ENCODE assay signal across 1 cellular context in the genomic region with DNA sequence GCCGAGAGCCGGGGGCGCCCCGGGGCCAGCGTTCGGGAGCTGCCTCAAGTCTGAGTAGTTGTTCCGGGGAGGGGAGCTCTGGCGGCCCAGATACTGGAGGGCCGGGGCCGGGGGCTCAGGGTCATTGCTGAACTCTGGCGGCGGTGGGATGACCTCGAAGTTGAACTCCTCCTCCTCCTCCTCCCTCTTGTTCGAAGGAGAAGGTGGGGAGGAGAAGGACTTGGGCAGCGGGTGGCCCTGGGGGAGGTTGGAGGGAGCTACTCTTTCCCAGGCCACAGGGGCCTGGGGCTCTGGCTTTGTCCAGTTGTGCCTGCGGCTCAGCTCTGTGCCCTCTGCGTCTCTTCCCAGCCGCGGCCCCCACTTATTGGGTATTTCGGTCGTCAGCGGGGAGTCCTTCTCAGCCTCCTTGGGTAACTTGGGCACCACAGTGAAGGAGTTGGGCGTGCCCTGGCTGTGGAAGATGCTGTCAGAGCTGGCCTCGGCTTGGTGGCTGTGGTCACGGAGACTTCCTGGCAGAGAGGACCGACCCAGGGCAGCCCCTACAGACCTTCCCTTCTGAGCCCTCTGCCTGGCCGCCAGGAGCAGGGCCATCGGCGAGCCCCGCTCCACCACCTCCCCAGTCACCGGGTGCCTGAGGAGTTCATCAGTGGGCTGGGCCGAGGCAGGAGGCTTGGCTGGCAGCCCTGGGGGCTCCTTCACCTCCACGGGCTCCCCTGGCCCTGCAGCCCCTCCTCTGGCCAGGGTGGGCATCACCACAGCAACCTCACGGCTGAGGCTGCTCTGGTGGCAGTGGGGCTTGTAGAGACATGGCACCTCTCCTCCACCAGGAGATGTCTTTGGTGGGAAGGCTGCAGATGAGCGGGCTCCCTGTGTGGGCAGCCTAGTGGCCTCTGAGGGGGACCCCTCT.
TF ChIP-seq lines count a peak whose summit lies in the region.

No MANE protein-coding gene starts in this region.

TF ChIP-seq in H1, 55 proteins besides CTCF, POLR2A, EP300 and RAD21 (continued from another document):
- TF ChIP-seq, protein P1, sequence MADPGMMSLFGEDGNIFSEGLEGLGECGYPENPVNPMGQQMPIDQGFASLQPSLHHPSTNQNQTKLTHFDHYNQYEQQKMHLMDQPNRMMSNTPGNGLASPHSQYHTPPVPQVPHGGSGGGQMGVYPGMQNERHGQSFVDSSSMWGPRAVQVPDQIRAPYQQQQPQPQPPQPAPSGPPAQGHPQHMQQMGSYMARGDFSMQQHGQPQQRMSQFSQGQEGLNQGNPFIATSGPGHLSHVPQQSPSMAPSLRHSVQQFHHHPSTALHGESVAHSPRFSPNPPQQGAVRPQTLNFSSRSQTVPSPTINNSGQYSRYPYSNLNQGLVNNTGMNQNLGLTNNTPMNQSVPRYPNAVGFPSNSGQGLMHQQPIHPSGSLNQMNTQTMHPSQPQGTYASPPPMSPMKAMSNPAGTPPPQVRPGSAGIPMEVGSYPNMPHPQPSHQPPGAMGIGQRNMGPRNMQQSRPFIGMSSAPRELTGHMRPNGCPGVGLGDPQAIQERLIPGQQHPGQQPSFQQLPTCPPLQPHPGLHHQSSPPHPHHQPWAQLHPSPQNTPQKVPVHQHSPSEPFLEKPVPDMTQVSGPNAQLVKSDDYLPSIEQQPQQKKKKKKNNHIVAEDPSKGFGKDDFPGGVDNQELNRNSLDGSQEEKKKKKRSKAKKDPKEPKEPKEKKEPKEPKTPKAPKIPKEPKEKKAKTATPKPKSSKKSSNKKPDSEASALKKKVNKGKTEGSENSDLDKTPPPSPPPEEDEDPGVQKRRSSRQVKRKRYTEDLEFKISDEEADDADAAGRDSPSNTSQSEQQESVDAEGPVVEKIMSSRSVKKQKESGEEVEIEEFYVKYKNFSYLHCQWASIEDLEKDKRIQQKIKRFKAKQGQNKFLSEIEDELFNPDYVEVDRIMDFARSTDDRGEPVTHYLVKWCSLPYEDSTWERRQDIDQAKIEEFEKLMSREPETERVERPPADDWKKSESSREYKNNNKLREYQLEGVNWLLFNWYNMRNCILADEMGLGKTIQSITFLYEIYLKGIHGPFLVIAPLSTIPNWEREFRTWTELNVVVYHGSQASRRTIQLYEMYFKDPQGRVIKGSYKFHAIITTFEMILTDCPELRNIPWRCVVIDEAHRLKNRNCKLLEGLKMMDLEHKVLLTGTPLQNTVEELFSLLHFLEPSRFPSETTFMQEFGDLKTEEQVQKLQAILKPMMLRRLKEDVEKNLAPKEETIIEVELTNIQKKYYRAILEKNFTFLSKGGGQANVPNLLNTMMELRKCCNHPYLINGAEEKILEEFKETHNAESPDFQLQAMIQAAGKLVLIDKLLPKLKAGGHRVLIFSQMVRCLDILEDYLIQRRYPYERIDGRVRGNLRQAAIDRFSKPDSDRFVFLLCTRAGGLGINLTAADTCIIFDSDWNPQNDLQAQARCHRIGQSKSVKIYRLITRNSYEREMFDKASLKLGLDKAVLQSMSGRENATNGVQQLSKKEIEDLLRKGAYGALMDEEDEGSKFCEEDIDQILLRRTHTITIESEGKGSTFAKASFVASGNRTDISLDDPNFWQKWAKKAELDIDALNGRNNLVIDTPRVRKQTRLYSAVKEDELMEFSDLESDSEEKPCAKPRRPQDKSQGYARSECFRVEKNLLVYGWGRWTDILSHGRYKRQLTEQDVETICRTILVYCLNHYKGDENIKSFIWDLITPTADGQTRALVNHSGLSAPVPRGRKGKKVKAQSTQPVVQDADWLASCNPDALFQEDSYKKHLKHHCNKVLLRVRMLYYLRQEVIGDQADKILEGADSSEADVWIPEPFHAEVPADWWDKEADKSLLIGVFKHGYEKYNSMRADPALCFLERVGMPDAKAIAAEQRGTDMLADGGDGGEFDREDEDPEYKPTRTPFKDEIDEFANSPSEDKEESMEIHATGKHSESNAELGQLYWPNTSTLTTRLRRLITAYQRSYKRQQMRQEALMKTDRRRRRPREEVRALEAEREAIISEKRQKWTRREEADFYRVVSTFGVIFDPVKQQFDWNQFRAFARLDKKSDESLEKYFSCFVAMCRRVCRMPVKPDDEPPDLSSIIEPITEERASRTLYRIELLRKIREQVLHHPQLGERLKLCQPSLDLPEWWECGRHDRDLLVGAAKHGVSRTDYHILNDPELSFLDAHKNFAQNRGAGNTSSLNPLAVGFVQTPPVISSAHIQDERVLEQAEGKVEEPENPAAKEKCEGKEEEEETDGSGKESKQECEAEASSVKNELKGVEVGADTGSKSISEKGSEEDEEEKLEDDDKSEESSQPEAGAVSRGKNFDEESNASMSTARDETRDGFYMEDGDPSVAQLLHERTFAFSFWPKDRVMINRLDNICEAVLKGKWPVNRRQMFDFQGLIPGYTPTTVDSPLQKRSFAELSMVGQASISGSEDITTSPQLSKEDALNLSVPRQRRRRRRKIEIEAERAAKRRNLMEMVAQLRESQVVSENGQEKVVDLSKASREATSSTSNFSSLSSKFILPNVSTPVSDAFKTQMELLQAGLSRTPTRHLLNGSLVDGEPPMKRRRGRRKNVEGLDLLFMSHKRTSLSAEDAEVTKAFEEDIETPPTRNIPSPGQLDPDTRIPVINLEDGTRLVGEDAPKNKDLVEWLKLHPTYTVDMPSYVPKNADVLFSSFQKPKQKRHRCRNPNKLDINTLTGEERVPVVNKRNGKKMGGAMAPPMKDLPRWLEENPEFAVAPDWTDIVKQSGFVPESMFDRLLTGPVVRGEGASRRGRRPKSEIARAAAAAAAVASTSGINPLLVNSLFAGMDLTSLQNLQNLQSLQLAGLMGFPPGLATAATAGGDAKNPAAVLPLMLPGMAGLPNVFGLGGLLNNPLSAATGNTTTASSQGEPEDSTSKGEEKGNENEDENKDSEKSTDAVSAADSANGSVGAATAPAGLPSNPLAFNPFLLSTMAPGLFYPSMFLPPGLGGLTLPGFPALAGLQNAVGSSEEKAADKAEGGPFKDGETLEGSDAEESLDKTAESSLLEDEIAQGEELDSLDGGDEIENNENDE (IDR thresholded peaks at IDR 0.05; ENCODE audit: insufficient replicate concordance, low read length): no peak
- TF ChIP-seq SIX5 (IDR thresholded peaks at IDR 0.05; ENCODE audit: low read depth, low read length): no peak
- TF ChIP-seq KDM4A (IDR thresholded peaks at IDR 0.05; ENCODE audit: low read depth, low read length, severe bottlenecking): peak; percentile 28
- TF ChIP-seq SUZ12 (IDR thresholded peaks at IDR 0.05; ENCODE audit: low read length): no peak
- no peak for TF ChIP-seq CHD2 (IDR thresholded peaks at IDR 0.05; ENCODE audit: low read length)
